Comparison of ENCODE assay signal across 11 cellular contexts in genomic region chr3:120599211-120599610, GRCh38.
"Had no signal": no experiment of that assay in that cellular context is flagged by ENCODE, and none has a peak within 500 bp of the region (broad histone marks: within the 10 kb centered on the region; RNA-seq: fewer than 3 reads in every experiment).

No MANE protein-coding gene starts in this region.

- DNase-seq: activated CD4-positive, alpha-beta T cell treated with anti-CD3 and anti-CD28 coated beads, Interleukin-2, amount 50 U/mL, for 4 hours; activated CD4-positive, CD25-positive, alpha-beta regulatory T cell treated with anti-CD3 and anti-CD28 coated beads, Interleukin-2, amount 50 U/mL, for 72 hours; activated effector memory CD4-positive, alpha-beta T cell treated with anti-CD3 and anti-CD28 coated beads, Interleukin-2, amount 50 U/mL, for 16 hours; activated T-cell treated with anti-CD3 and anti-CD28 coated beads, Interleukin-2, amount 50 U/mL, for 1 hour; foreskin melanocyte; kidney; right cardiac atrium; T-helper 9 cell had no signal

- H3K27ac ChIP-seq: tibial nerve had no signal

- H3K9me3 ChIP-seq: tibial nerve had no signal

- ATAC-seq: activated naive CD4-positive, alpha-beta T cell treated with anti-CD3 and anti-CD28 coated beads, Interleukin-2, amount 50 U/mL, for 72 hours; right cardiac atrium; stimulated activated effector memory CD8-positive, alpha-beta T cell treated with anti-CD3 and anti-CD28 coated beads, Interleukin-12 subunit alpha, Interleukin-12 subunit beta, amount 100 ng/mL, for 72 hours had no signal

- H3K27me3 ChIP-seq: tibial nerve had no signal

- H3K4me3 ChIP-seq: tibial nerve had no signal
